Comparison of ENCODE assay signal across 32 cellular contexts in the genomic region with DNA sequence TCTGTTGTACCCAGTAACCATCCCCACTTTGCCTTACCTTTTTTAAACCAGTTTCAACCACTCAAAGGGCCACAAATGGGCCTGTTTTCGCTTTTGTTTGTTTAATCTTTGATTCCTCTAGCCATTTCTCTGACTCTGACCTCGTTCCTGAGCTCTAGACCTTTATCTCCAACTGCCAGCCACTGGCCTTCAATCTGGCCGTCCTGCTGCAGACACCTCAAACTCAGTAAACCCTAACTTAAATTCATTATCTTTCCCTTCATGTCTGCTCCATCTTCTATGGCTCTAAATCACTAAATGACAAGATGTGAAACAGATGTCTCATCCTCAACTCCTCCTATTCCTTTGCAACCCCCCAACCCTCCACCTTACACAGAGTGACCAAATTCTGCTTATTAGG. TPM values are rescaled to one million over a fixed set of nuclear protein-coding genes. Genes with fewer than 3 reads are reported as not detected.
DNase-seq lines count a peak whose midpoint lies in the region; ATAC-seq and TF ChIP-seq lines count a peak whose summit lies in the region.
"Had no signal": no experiment of that assay in that cellular context is flagged by ENCODE, and none has a peak within 500 bp of the region (broad histone marks: within the 10 kb centered on the region; RNA-seq: fewer than 3 reads in every experiment).

No MANE protein-coding gene starts in this region.

- WGBS in SK-N-SH (ENCODE audit: low lambda C conversion rate) = 65% methylated on average over 3 of the region's 3 CpGs
- 88% methylated on average over 3 of the region's 3 CpGs for WGBS in mammary epithelial cell (ENCODE audit: low coverage, missing lambda C conversion rate)
- WGBS in spleen, 5 donors = 68 to 80% (median 75%) methylated on average over 3 of the region's 3 CpGs

- H3K4me3 Mint-ChIP-seq in WTC11 = no peak overlapping the region
- H3K4me3 Mint-ChIP-seq: CD4-positive, alpha-beta memory T cell had no signal

- no peak for TF ChIP-seq EP300 in SK-N-SH (IDR thresholded peaks at IDR 0.05; ENCODE audit: borderline replicate concordance in 1 of 2, low read depth in 1 of 2, low read length in 1 of 2)

- no peaks in the 10 kb centered on the region for H3K36me3 ChIP-seq in SK-N-SH (replicated peaks in 1 of 2; ENCODE audit: control insufficient read depth in 1 of 2, insufficient read depth in 2 of 2, low read length in 1 of 2)
- H3K36me3 ChIP-seq in mammary epithelial cell (ENCODE audit: insufficient read depth, low read length) = no peaks in the 10 kb centered on the region
- no peaks in the 10 kb centered on the region for H3K36me3 ChIP-seq in spleen
- H3K36me3 ChIP-seq: BLaER1 treated with 17β-estradiol and CSF1 and Interleukin-3, amounts not matched to agents 10 nM and 100 nM; SJCRH30 had no signal

- H3K27ac Mint-ChIP-seq in WTC11 = peak overlapping the region; percentile 11; the same call in 1 of the 2 replicates

- DNase-seq in SK-N-SH (peak; percentile 47), WTC11 (ENCODE audit: low spot score) (no peak), left lobe of liver (ENCODE audit: low spot score) (no peak), left colon (no peak), mammary epithelial cell (no peak), spleen (no peak)
- DNase-seq: AML-193; Caco-2; CD4-positive, alpha-beta memory T cell; DMS 273 treated with DMSO at 0.1 percent for 48 hours; DMS79; GF-D8; GOT3; HCEC 1CT; MV-4-11; NCI-H1105; NCI-H1436 treated with DMSO at 0.1 percent for 48 hours; NCI-H187 treated with DMSO at 0.1 percent for 48 hours; NCI-H2171 treated with DMSO at 0.1 percent for 48 hours; NCI-H345; NCI-H524; NCI-H748 treated with DMSO at 0.1 percent for 48 hours; PC-9; SJCRH30 had no signal

- no peak for TF ChIP-seq RAD21 in SK-N-SH (IDR thresholded peaks at IDR 0.05; ENCODE audit: low read length)

- no peaks in the 10 kb centered on the region for H3K36me3 Mint-ChIP-seq in WTC11
- H3K36me3 Mint-ChIP-seq: CD4-positive, alpha-beta memory T cell had no signal

- H3K79me2 ChIP-seq in SK-N-SH (ENCODE audit: insufficient read depth) = no peaks in the 10 kb centered on the region
- no peaks in the 10 kb centered on the region for H3K79me2 ChIP-seq in mammary epithelial cell (ENCODE audit: insufficient read depth, low read length)

- H3K9me3 ChIP-seq in SK-N-SH (no peaks in the 10 kb centered on the region), mammary epithelial cell (replicated peaks; ENCODE audit: insufficient read depth, low read length) (no peaks in the 10 kb centered on the region), spleen (no peaks in the 10 kb centered on the region)
- H3K9me3 ChIP-seq: A549, Caco-2, SJCRH30 had no signal

- H3K4me3 ChIP-seq in SK-N-SH (ENCODE audit: low read depth in 2 of 2, low read length in 1 of 2) (no peak overlapping the region), mammary epithelial cell (replicated peaks in 1 of 3; ENCODE audit: insufficient read depth in 1 of 3, low read depth in 2 of 3, low read length in 3 of 3) (no peak overlapping the region), spleen (no peak overlapping the region)
- H3K4me3 ChIP-seq: A549; BLaER1 treated with 17β-estradiol and CSF1 and Interleukin-3, amounts not matched to agents 10 nM and 100 nM; PC-9; SJCRH30 had no signal

- CTCF ChIA-PET in SK-N-SH (lab: Yijun Ruan, JAX) = interaction anchor here (0.7 kb wide), 1 partner anchor 105 kb away, joined by 3 read pairs; no protein-coding TSS in a partner anchor
- CTCF ChIA-PET in WTC11 (lab: Charles Lee) = interaction anchor here (1.3 kb wide), 1 partner anchor 288 kb away, joined by 4 read pairs; the partner anchor contains the start of gene AQP11
- CTCF ChIA-PET in mammary epithelial cell (lab: Charles Lee; ENCODE audit: low non-redundant PET) = no interaction called here

- in situ Hi-C loops in mammary epithelial cell (cut with MboI; ENCODE audit: low sequenced_read_pairs in 2 of 2) = no loop called here

- no peaks in the 10 kb centered on the region for H4K20me1 ChIP-seq in SK-N-SH (ENCODE audit: insufficient read depth)
- no peaks in the 10 kb centered on the region for H4K20me1 ChIP-seq in mammary epithelial cell (ENCODE audit: insufficient read depth, low read length)
- H4K20me1 ChIP-seq: BLaER1 treated with 17β-estradiol and CSF1 and Interleukin-3, amounts not matched to agents 10 nM and 100 nM had no signal

- no peaks in the 10 kb centered on the region for H3K9me2 ChIP-seq in SK-N-SH

- no peak overlapping the region for H3K4me2 ChIP-seq in SK-N-SH
- H3K4me2 ChIP-seq in mammary epithelial cell (ENCODE audit: insufficient read depth, low read depth, low read length) = no peak overlapping the region
- H3K4me2 ChIP-seq: A549; BLaER1 treated with 17β-estradiol and CSF1 and Interleukin-3, amounts not matched to agents 10 nM and 100 nM; PC-9 had no signal

- no peak for TF ChIP-seq CTCF in SK-N-SH (IDR thresholded peaks at IDR 0.05)
- TF ChIP-seq CTCF in WTC11 (IDR thresholded peaks at IDR 0.05) = no peak
- no peak for TF ChIP-seq CTCF in mammary epithelial cell (conservative IDR thresholded peaks at IDR 0.05 in 1 of 2, IDR thresholded peaks at IDR 0.05 in 1 of 2; ENCODE audit: extremely low read depth in 1 of 2, insufficient read depth in 1 of 2, low read depth in 1 of 2, low read length in 2 of 2)
- TF ChIP-seq CTCF in spleen (IDR thresholded peaks at IDR 0.05 in 8 of 11, conservative IDR thresholded peaks at IDR 0.05 in 3 of 11) = no peak

- H3K9ac ChIP-seq in SK-N-SH = no peak overlapping the region
- H3K9ac ChIP-seq in mammary epithelial cell (ENCODE audit: insufficient read depth, low read length) = no peak overlapping the region
- H3K9ac ChIP-seq: BLaER1 treated with 17β-estradiol and CSF1 and Interleukin-3, amounts not matched to agents 10 nM and 100 nM had no signal

- H3K9me3 Mint-ChIP-seq in WTC11 = no peaks in the 10 kb centered on the region
- H3K9me3 Mint-ChIP-seq: CD4-positive, alpha-beta memory T cell had no signal

- H3K27me3 Mint-ChIP-seq in WTC11 (ENCODE audit: low read depth) = peaks cover 2% of the 10 kb centered on the region; the same call in 1 of the 2 replicates

- H3K27ac ChIP-seq in SK-N-SH (ENCODE audit: low read depth in 2 of 2, low read length in 1 of 2) (no peak overlapping the region; a peak in 1 of 4 replicates), mammary epithelial cell (ENCODE audit: insufficient read depth, low read depth, low read length) (no peak overlapping the region), spleen (no peak overlapping the region)
- H3K27ac ChIP-seq: A549; BLaER1 treated with 17β-estradiol and CSF1 and Interleukin-3, amounts not matched to agents 10 nM and 100 nM; PC-9; SJCRH30 had no signal

- no peak for TF ChIP-seq POLR2A in spleen (IDR thresholded peaks at IDR 0.05)

- H2AFZ ChIP-seq in SK-N-SH (ENCODE audit: low read depth) = no peak overlapping the region
- no peak overlapping the region for H2AFZ ChIP-seq in mammary epithelial cell (ENCODE audit: low read depth, low read length)
- H2AFZ ChIP-seq: PC-9 had no signal

- dilution Hi-C loops in mammary epithelial cell (cut with HindIII; ENCODE audit: low sequenced_read_pairs) = loop anchor here (10.0 kb wide), 1 partner anchor 62 kb away; no protein-coding TSS in a partner anchor

- H3K4me1 Mint-ChIP-seq in WTC11 = peaks cover 15% of the 10 kb centered on the region
- H3K4me1 Mint-ChIP-seq: CD4-positive, alpha-beta memory T cell had no signal

- H3K27me3 ChIP-seq in SK-N-SH (ENCODE audit: insufficient read depth) (no peaks in the 10 kb centered on the region), mammary epithelial cell (ENCODE audit: insufficient read depth, low read length) (no peaks in the 10 kb centered on the region), spleen (replicated peaks in 1 of 7) (no peaks in the 10 kb centered on the region)
- H3K27me3 ChIP-seq: BLaER1 treated with 17β-estradiol and CSF1 and Interleukin-3, amounts not matched to agents 10 nM and 100 nM; SJCRH30 had no signal

- no TSS peak for BruUV-seq in mammary epithelial cell (replicated peaks; lab: Mats Ljungman, UMichigan)

- H3K4me1 ChIP-seq in SK-N-SH (ENCODE audit: control insufficient read depth in 1 of 2, insufficient read depth in 2 of 2, low read depth in 1 of 2, low read length in 1 of 2) (no peaks in the 10 kb centered on the region; a peak in 1 of 4 replicates), mammary epithelial cell (ENCODE audit: insufficient read depth, low read length) (peaks cover 8% of the 10 kb centered on the region), spleen (no peaks in the 10 kb centered on the region)
- H3K4me1 ChIP-seq: BLaER1 treated with 17β-estradiol and CSF1 and Interleukin-3, amounts not matched to agents 10 nM and 100 nM; SJCRH30 had no signal

- POLR2A ChIA-PET in SK-N-SH (lab: Yijun Ruan, JAX) = no interaction called here
- POLR2A ChIA-PET in WTC11 (lab: Charles Lee) = no interaction called here

- ATAC-seq in WTC11 = no peak
- ATAC-seq in left lobe of liver = peak; percentile 89
- ATAC-seq in left colon = no peak
- no peak for ATAC-seq in GM21515 (IDR thresholded peaks at IDR 0.05; ENCODE audit: unreplicated experiment)
- ATAC-seq: Right ventricle myocardium inferior had no signal

- intact Hi-C loops in left colon (cut with DNase I, micrococcal nuclease) (no loop called here), mammary epithelial cell (cut with micrococcal nuclease) (loop anchor here (10.0 kb wide), 1 partner anchor 108 kb away; no protein-coding TSS in a partner anchor), spleen (cut with DNase I; ENCODE audit: low total_unique reads) (no loop called here)

- no peaks in the 10 kb centered on the region for H3F3A ChIP-seq in SK-N-SH (replicated peaks; ENCODE audit: insufficient read depth)

RNA-seq across cellular contexts. Expression of gene GDPD4, which starts 1.3 kb away (rescaled TPM):
- polyA plus RNA-seq in SK-N-SH (2012; rRNA removed) = not detected in 2 replicates
- not detected in 2 replicates for polyA plus RNA-seq in SK-N-SH (2012; cell fraction: cytosol; rRNA removed)
- not detected in 2 replicates for polyA plus RNA-seq in SK-N-SH (2012; cell fraction: nucleus; rRNA removed)
- total RNA-seq in WTC11 (2021) = not detected in 3 replicates
- 10.2 TPM for total RNA-seq in left lobe of liver
- total RNA-seq in left colon = not detected
- total RNA-seq in mammary epithelial cell = not detected
- not detected for polyA plus RNA-seq in mammary epithelial cell
- polyA minus RNA-seq in mammary epithelial cell = not detected
- 1 to 10 TPM in 1 of 7 donors, not detected in 6; 1.6 TPM for total RNA-seq in spleen
- polyA plus RNA-seq in spleen = under 1 TPM; 0.07 to 0.26 (median 0.18) TPM
- total RNA-seq: Caco-2; CD4-positive, alpha-beta memory T cell; HT-29; LHCN-M2; MCF 10A; PC-9; Right ventricle myocardium inferior; RPMI7951; SJCRH30 had no signal
- polyA plus RNA-seq: A549; CD4-positive, alpha-beta memory T cell had no signal
